15 cellular contexts compared by ENCODE assay signal in genomic region chr12:57426948-57427347, GRCh38. TPM values are rescaled to one million over a fixed set of nuclear protein-coding genes. Genes with fewer than 3 reads are reported as not detected.
DNase-seq lines count a peak whose midpoint lies in the region; ATAC-seq and TF ChIP-seq lines count a peak whose summit lies in the region.
"Not testable (repeated sequence)": the region's sequence is repeated elsewhere in the genome, so short reads cannot be mapped to it uniquely, and the experiment has no call there.
"Had no signal": no experiment of that assay in that cellular context is flagged by ENCODE, and none has a peak within 500 bp of the region (broad histone marks: within the 10 kb centered on the region; RNA-seq: fewer than 3 reads in every experiment).

No MANE protein-coding gene starts in this region.

- H3K27ac ChIP-seq in VCaP = peak overlapping the region; percentile 5; the same call in 1 of the 2 replicates

- TF ChIP-seq CTCF in VCaP (conservative IDR thresholded peaks at IDR 0.05); endothelial cell (IDR thresholded peaks at IDR 0.05; ENCODE audit: unreplicated experiment); neural crest cell (conservative IDR thresholded peaks at IDR 0.05): not testable (repeated sequence)

- ATAC-seq in naive thymus-derived CD8-positive, alpha-beta T cell; stimulated activated memory B cell treated with anti-CD40 and anti-IgM and Interleukin-4, amounts not matched to agents 10 μg/mL and 1 μg/mL and 100 μg/mL, for 72 hours: not testable (repeated sequence)

- H3K36me3 Mint-ChIP-seq in activated T-cell treated with anti-CD3 and anti-CD28 coated beads, Interleukin-2, amount 50 U/mL, for 24 hours (ENCODE audit: low read depth) = peaks cover 44% of the 10 kb centered on the region
- H3K36me3 Mint-ChIP-seq in activated naive CD8-positive, alpha-beta T cell; endothelial cell (ENCODE audit: low read depth, unreplicated experiment); neural crest cell (ENCODE audit: low read depth): not testable (repeated sequence)
- peaks cover 0 to 31% (median 3%) of the 10 kb centered on the region in 3 donors for H3K36me3 Mint-ChIP-seq in naive thymus-derived CD8-positive, alpha-beta T cell
- H3K36me3 Mint-ChIP-seq in stimulated activated memory B cell treated with anti-CD40 and anti-IgM and Interleukin-4, amounts not matched to agents 10 μg/mL and 1 μg/mL and 100 μg/mL, for 72 hours = peaks cover 19% of the 10 kb centered on the region

- peak overlapping the region; percentile 4 for H3K27ac Mint-ChIP-seq in activated T-cell treated with anti-CD3 and anti-CD28 coated beads, Interleukin-2, amount 50 U/mL, for 24 hours
- peak overlapping the region; percentile 70 for H3K27ac Mint-ChIP-seq in activated naive CD8-positive, alpha-beta T cell
- H3K27ac Mint-ChIP-seq in endothelial cell (ENCODE audit: unreplicated experiment) = peak overlapping the region; percentile 42
- peak overlapping the region in 7 of 10 donors; percentile 2 to 60 (median 43) for H3K27ac Mint-ChIP-seq in naive thymus-derived CD8-positive, alpha-beta T cell
- H3K27ac Mint-ChIP-seq in neural crest cell (ENCODE audit: unreplicated experiment) = not testable (repeated sequence)
- peak overlapping the region; percentile 37 for H3K27ac Mint-ChIP-seq in stimulated activated memory B cell treated with anti-CD40 and anti-IgM and Interleukin-4, amounts not matched to agents 10 μg/mL and 1 μg/mL and 100 μg/mL, for 72 hours

- POLR2A ChIA-PET in naive thymus-derived CD8-positive, alpha-beta T cell (lab: Charles Lee) = interaction anchor here (0.8 kb wide), 1 partner anchor 8 kb away, joined by 4 read pairs; no protein-coding TSS in a partner anchor

- H3K27me3 Mint-ChIP-seq in activated T-cell treated with anti-CD3 and anti-CD28 coated beads, Interleukin-2, amount 50 U/mL, for 24 hours; activated naive CD8-positive, alpha-beta T cell; naive thymus-derived CD8-positive, alpha-beta T cell; neural crest cell (ENCODE audit: low read depth); stimulated activated memory B cell treated with anti-CD40 and anti-IgM and Interleukin-4, amounts not matched to agents 10 μg/mL and 1 μg/mL and 100 μg/mL, for 72 hours: not testable (repeated sequence)
- H3K27me3 Mint-ChIP-seq in endothelial cell (ENCODE audit: unreplicated experiment) = peaks cover 12% of the 10 kb centered on the region

- H3K9me3 Mint-ChIP-seq in activated T-cell treated with anti-CD3 and anti-CD28 coated beads, Interleukin-2, amount 50 U/mL, for 24 hours; activated naive CD8-positive, alpha-beta T cell (ENCODE audit: low read depth); endothelial cell (ENCODE audit: unreplicated experiment); naive thymus-derived CD8-positive, alpha-beta T cell; neural crest cell; stimulated activated memory B cell treated with anti-CD40 and anti-IgM and Interleukin-4, amounts not matched to agents 10 μg/mL and 1 μg/mL and 100 μg/mL, for 72 hours: not testable (repeated sequence)

- peak; percentile 20 for DNase-seq in activated T-cell treated with anti-CD3 and anti-CD28 coated beads, Interleukin-2, amount 50 U/mL, for 24 hours
- not testable (repeated sequence) for DNase-seq in endothelial cell (ENCODE audit: low spot score); naive thymus-derived CD8-positive, alpha-beta T cell; neural crest cell (ENCODE audit: low read depth, low spot score)

- H3K4me1 Mint-ChIP-seq in activated T-cell treated with anti-CD3 and anti-CD28 coated beads, Interleukin-2, amount 50 U/mL, for 24 hours (ENCODE audit: low read depth) = peaks cover 43% of the 10 kb centered on the region
- peaks cover 43% of the 10 kb centered on the region for H3K4me1 Mint-ChIP-seq in activated naive CD8-positive, alpha-beta T cell (ENCODE audit: low read depth)
- H3K4me1 Mint-ChIP-seq in endothelial cell (ENCODE audit: unreplicated experiment) (peaks cover 20% of the 10 kb centered on the region), neural crest cell (peaks cover 29% of the 10 kb centered on the region)
- peaks cover 23 to 60% (median 46%) of the 10 kb centered on the region in 4 donors for H3K4me1 Mint-ChIP-seq in naive thymus-derived CD8-positive, alpha-beta T cell
- peaks cover 45% of the 10 kb centered on the region for H3K4me1 Mint-ChIP-seq in stimulated activated memory B cell treated with anti-CD40 and anti-IgM and Interleukin-4, amounts not matched to agents 10 μg/mL and 1 μg/mL and 100 μg/mL, for 72 hours

- H3K4me3 Mint-ChIP-seq in activated T-cell treated with anti-CD3 and anti-CD28 coated beads, Interleukin-2, amount 50 U/mL, for 24 hours; activated naive CD8-positive, alpha-beta T cell; endothelial cell (ENCODE audit: unreplicated experiment); naive thymus-derived CD8-positive, alpha-beta T cell; stimulated activated memory B cell treated with anti-CD40 and anti-IgM and Interleukin-4, amounts not matched to agents 10 μg/mL and 1 μg/mL and 100 μg/mL, for 72 hours: not testable (repeated sequence)
- peak overlapping the region; percentile 17 for H3K4me3 Mint-ChIP-seq in neural crest cell

RNA-seq across cellular contexts. Expression of gene R3HDM2, which starts 3.9 kb away (rescaled TPM):
- 39.4 TPM for total RNA-seq in endothelial cell (ENCODE audit: unreplicated experiment)
- 100 to 1,000 TPM; 104 to 115 TPM for total RNA-seq in naive thymus-derived CD8-positive, alpha-beta T cell
- polyA plus RNA-seq in naive thymus-derived CD8-positive, alpha-beta T cell = 10 to 100 TPM in 1 of 3 donors, 1 to 10 TPM in 2; 5.4 to 17.3 (median 7.4) TPM
- total RNA-seq in neural crest cell = 57.3 and 57.5 TPM in 2 replicates

RNA-seq across cellular contexts. Expression of gene INHBC, which starts 7.6 kb away (rescaled TPM):
- total RNA-seq in endothelial cell (ENCODE audit: unreplicated experiment) (not detected), neural crest cell (0.14 TPM in 1 of 2 replicates, not detected in the other)
- total RNA-seq in naive thymus-derived CD8-positive, alpha-beta T cell = under 1 TPM; 0.18 to 0.19 TPM
- polyA plus RNA-seq in naive thymus-derived CD8-positive, alpha-beta T cell = not detected
- total RNA-seq: Calu3, Daoy, G401, GM23338, H4, H9 had no signal
- polyA plus RNA-seq: CD14-positive monocyte had no signal

RNA-seq across cellular contexts. Expression of gene INHBE, which starts 28.2 kb away (rescaled TPM):
- total RNA-seq in endothelial cell (ENCODE audit: unreplicated experiment) = not detected
- not detected for total RNA-seq in naive thymus-derived CD8-positive, alpha-beta T cell
- polyA plus RNA-seq in naive thymus-derived CD8-positive, alpha-beta T cell = under 1 TPM in 1 of 3 donors, not detected in 2; 0.16 TPM
- total RNA-seq in neural crest cell = 0.36 and 0.61 TPM in 2 replicates
- total RNA-seq: CD4-positive, alpha-beta T cell had no signal
- polyA plus RNA-seq: CD14-positive monocyte had no signal

RNA-seq across cellular contexts. Expression of gene GLI1, which starts 32.6 kb away (rescaled TPM):
- 0.77 TPM for total RNA-seq in endothelial cell (ENCODE audit: unreplicated experiment)
- 1 to 10 TPM; 1.9 to 2.7 TPM for total RNA-seq in naive thymus-derived CD8-positive, alpha-beta T cell
- polyA plus RNA-seq in naive thymus-derived CD8-positive, alpha-beta T cell = not detected
- 0.58 and 1.3 TPM in 2 replicates for total RNA-seq in neural crest cell
- polyA plus RNA-seq: CD14-positive monocyte had no signal

RNA-seq across cellular contexts. Expression of gene ARHGAP9, which starts 52.7 kb away (rescaled TPM):
- total RNA-seq in endothelial cell (ENCODE audit: unreplicated experiment) (65.4 TPM), neural crest cell (0.56 and 1.0 TPM in 2 replicates)
- total RNA-seq in naive thymus-derived CD8-positive, alpha-beta T cell = 100 to 1,000 TPM; 287 to 291 TPM
- 100 to 1,000 TPM; 136 to 240 (median 150) TPM for polyA plus RNA-seq in naive thymus-derived CD8-positive, alpha-beta T cell
- total RNA-seq: Calu3, G401, H4 had no signal
